13 cellular contexts compared by ENCODE assay signal in the genomic region with DNA sequence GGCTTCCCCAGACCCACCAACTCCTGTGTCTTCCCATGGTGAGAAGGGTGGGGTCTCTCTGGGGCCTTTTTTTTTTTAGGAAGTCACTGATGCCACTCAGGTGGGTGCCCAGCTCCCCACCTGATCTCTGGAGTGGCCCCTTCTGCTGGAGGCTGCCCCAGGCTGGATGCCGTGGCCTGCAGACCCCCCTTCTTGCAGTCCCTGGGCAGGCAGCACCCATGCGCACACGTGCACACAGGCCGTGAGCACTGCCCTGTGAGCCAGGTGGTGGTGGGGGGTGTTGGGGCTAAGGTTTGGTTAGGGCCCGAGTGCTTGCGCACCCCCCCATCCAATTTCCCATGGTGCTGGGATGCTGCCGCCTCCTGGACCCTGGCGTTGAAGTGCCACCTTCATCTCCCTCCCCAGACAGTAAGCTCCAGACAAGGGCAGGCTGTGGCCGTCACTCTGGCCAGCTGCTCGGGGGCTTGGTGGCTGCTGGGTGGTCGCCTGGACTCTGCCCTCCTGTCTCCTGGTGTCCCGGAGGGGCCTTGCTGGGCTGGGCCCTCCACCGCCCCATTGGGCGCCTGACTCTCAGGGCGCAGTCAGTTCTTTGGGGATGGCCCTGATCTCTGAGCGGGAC. TPM values are rescaled to one million over a fixed set of nuclear protein-coding genes. Genes with fewer than 3 reads are reported as not detected.
A peak's percentile ranks its signal among the peaks of the same experiment; 100 is the strongest.
DNase-seq lines count a peak whose midpoint lies in the region; ATAC-seq, FAIRE-seq and TF ChIP-seq lines count a peak whose summit lies in the region.
"Had no signal": no experiment of that assay in that cellular context is flagged by ENCODE, and none has a peak within 500 bp of the region (broad histone marks: within the 10 kb centered on the region; RNA-seq: fewer than 3 reads in every experiment).

No MANE protein-coding gene starts in this region.

- peaks cover 9 to 81% (median 72%) of the 10 kb centered on the region in 3 donors for H3K4me1 ChIP-seq in gastroesophageal sphincter
- H3K4me1 ChIP-seq in ovary (ENCODE audit: insufficient read depth): peaks cover 42% of the 10 kb centered on the region
- H3K4me1 ChIP-seq in aorta (ENCODE audit: control insufficient read depth in 1 of 2, insufficient read depth in 2 of 2, low read length in 2 of 2): no peaks in the 10 kb centered on the region

- intact Hi-C loops in ovary (cut with DNase I) (no loop called here), aorta (cut with DNase I) (loop anchor here in 1 of 2 donors (5.0 kb wide), 1 partner anchor 46 kb away; no protein-coding TSS in a partner anchor)

- no peak overlapping the region for H3K4me3 Mint-ChIP-seq in stimulated activated naive CD8-positive, alpha-beta T cell treated with anti-CD3 and anti-CD28 coated beads, Interleukin-15, amount 100 ng/mL, for 72 hours
- H3K4me3 Mint-ChIP-seq: activated naive CD4-positive, alpha-beta T cell treated with anti-CD3 and anti-CD28 coated beads for 36 hours had no signal

- TF ChIP-seq POLR2A in gastroesophageal sphincter (IDR thresholded peaks at IDR 0.05): no peak
- TF ChIP-seq POLR2A in ovary (IDR thresholded peaks at IDR 0.05): no peak

- no peak for FAIRE-seq in frontal cortex (lab: Jason Lieb, UNC)

- no peak for ATAC-seq in stimulated activated naive CD8-positive, alpha-beta T cell treated with anti-CD3 and anti-CD28 coated beads, Interleukin-15, amount 100 ng/mL, for 72 hours
- no peak for ATAC-seq in stimulated activated naive CD8-positive, alpha-beta T cell treated with anti-CD3 and anti-CD28 coated beads, Interleukin-15, Interleukin-2, amounts not matched to agents 100 U/mL and 50 U/mL, for 24 hours
- ATAC-seq in gastroesophageal sphincter (no peak), aorta (ENCODE audit: low FRiP score) (peak; percentile 12)

- no peaks in the 10 kb centered on the region for H3K9me3 ChIP-seq in gastroesophageal sphincter
- H3K9me3 ChIP-seq in ovary: no peaks in the 10 kb centered on the region
- no peaks in the 10 kb centered on the region for H3K9me3 ChIP-seq in aorta (ENCODE audit: control insufficient read depth, low read length)

- TF ChIP-seq EP300 in gastroesophageal sphincter (IDR thresholded peaks at IDR 0.05): no peak
- TF ChIP-seq EP300 in ovary (IDR thresholded peaks at IDR 0.05): no peak

- H3K4me3 ChIP-seq in gastroesophageal sphincter (peak overlapping the region in 1 of 2 donors; percentile 4), ovary (no peak overlapping the region), aorta (ENCODE audit: low read length in 2 of 2) (no peak overlapping the region)

- peak overlapping the region; percentile 46 to 54 for H3K27ac Mint-ChIP-seq in stimulated activated naive CD8-positive, alpha-beta T cell treated with anti-CD3 and anti-CD28 coated beads, Interleukin-15, amount 100 ng/mL, for 72 hours

- no peaks in the 10 kb centered on the region for H3K9me3 Mint-ChIP-seq in stimulated activated naive CD8-positive, alpha-beta T cell treated with anti-CD3 and anti-CD28 coated beads, Interleukin-15, amount 100 ng/mL, for 72 hours
- H3K9me3 Mint-ChIP-seq: activated naive CD4-positive, alpha-beta T cell treated with anti-CD3 and anti-CD28 coated beads for 36 hours had no signal

- no peaks in the 10 kb centered on the region for H3K27me3 Mint-ChIP-seq in stimulated activated naive CD8-positive, alpha-beta T cell treated with anti-CD3 and anti-CD28 coated beads, Interleukin-15, amount 100 ng/mL, for 72 hours

- H3K36me3 ChIP-seq in gastroesophageal sphincter: peaks cover 0 to 4% of the 10 kb centered on the region in 2 donors
- H3K36me3 ChIP-seq in ovary: no peaks in the 10 kb centered on the region
- no peaks in the 10 kb centered on the region for H3K36me3 ChIP-seq in aorta (ENCODE audit: control insufficient read depth in 1 of 2, insufficient read depth in 2 of 2, low read length in 1 of 2)

- H3K27me3 ChIP-seq in gastroesophageal sphincter (no peaks in the 10 kb centered on the region), ovary (no peaks in the 10 kb centered on the region), aorta (ENCODE audit: control insufficient read depth in 1 of 2, insufficient read depth in 2 of 2, low read length in 1 of 2) (no peaks in the 10 kb centered on the region)

- no peak for TF ChIP-seq CTCF in gastroesophageal sphincter (IDR thresholded peaks at IDR 0.05)
- no peak for TF ChIP-seq CTCF in ovary (IDR thresholded peaks at IDR 0.05)

- peaks cover 74% of the 10 kb centered on the region for H3K4me1 Mint-ChIP-seq in stimulated activated naive CD8-positive, alpha-beta T cell treated with anti-CD3 and anti-CD28 coated beads, Interleukin-15, amount 100 ng/mL, for 72 hours

- 20% methylated on average over 1 of the region's 16 CpGs; no CpG with 5 or more reads in 1 of the 2 donors for WGBS in gastroesophageal sphincter (ENCODE audit: low coverage in 1 of 2), 2 donors
- WGBS in ovary, 3 donors: 29 to 40% (median 39%) methylated on average over 13 to 16 of the region's 16 CpGs
- WGBS in aorta, 2 donors: 26 to 28% methylated on average over 16 of the region's 16 CpGs

- no peak for DNase-seq in stimulated activated naive CD8-positive, alpha-beta T cell treated with anti-CD3 and anti-CD28 coated beads, Interleukin-15, amount 100 ng/mL, for 72 hours
- no peak for DNase-seq in stimulated activated naive CD8-positive, alpha-beta T cell treated with anti-CD3 and anti-CD28 coated beads, Interleukin-15, Interleukin-2, amounts not matched to agents 100 U/mL and 50 U/mL, for 24 hours
- DNase-seq in ovary (no peak), aorta (no peak), NCI-H446 treated with DMSO at 0.1 percent for 48 hours (lab: John Stamatoyannopoulos, UW) (no peak), glomerular visceral epithelial cell (ENCODE audit: extremely low spot score) (no peak), frontal cortex (ENCODE audit: low spot score in 2 of 2) (no peak)
- DNase-seq: activated CD4-positive, alpha-beta T cell treated with anti-CD3 and anti-CD28 coated beads, Interleukin-2, amount 50 U/mL, for 1 hour; activated naive CD4-positive, alpha-beta T cell treated with anti-CD3 and anti-CD28 coated beads for 36 hours; effector CD8-positive, alpha-beta T cell; MV-4-11; NCI-H524 had no signal

- peak overlapping the region in 3 of 4 donors; percentile 80 to 82 (median 81) for H3K27ac ChIP-seq in gastroesophageal sphincter
- H3K27ac ChIP-seq in ovary: peak overlapping the region; percentile 14 to 64
- peak overlapping the region in 1 of 2 donors; percentile 68 for H3K27ac ChIP-seq in aorta (ENCODE audit: low read depth in 1 of 2, low read length in 2 of 2)

RNA-seq across cellular contexts. Expression of gene SKI, which starts 50.6 kb away (rescaled TPM):
- 100 to 1,000 TPM in 1 of 4 donors, 10 to 100 TPM in 3; 60.2 to 157 (median 79.0) TPM for total RNA-seq in gastroesophageal sphincter
- 100 to 1,000 TPM in 3 of 7 donors, 10 to 100 TPM in 4; 27.8 to 109 (median 84.3) TPM for total RNA-seq in ovary
- 10 to 100 TPM; 36.3 to 47.0 TPM for polyA plus RNA-seq in ovary
- total RNA-seq in aorta: 100 to 1,000 TPM; 114 to 129 TPM
- polyA plus RNA-seq in aorta: 10 to 100 TPM; 20.7 to 34.7 TPM
- 15.5 TPM for total RNA-seq in frontal cortex
